In genomic region chr1:161307230-161307768, GRCh38 we compare ENCODE assay signal across 9 cellular contexts. TPM values are rescaled to one million over a fixed set of nuclear protein-coding genes. Genes with fewer than 3 reads are reported as not detected.
DNase-seq lines count a peak whose midpoint lies in the region; ATAC-seq and TF ChIP-seq lines count a peak whose summit lies in the region.
"Had no signal": no experiment of that assay in that cellular context is flagged by ENCODE, and none has a peak within 500 bp of the region (broad histone marks: within the 10 kb centered on the region; RNA-seq: fewer than 3 reads in every experiment).

No MANE protein-coding gene starts in this region.

- peak overlapping the region; percentile 30 for H3K27ac Mint-ChIP-seq in activated T-helper 1 cell treated with anti-CD3 and anti-CD28 coated beads, Interleukin-12 subunit alpha, Interleukin-12 subunit beta, Interleukin-2, Interleukin-4 antibody, amounts not matched to agents 30 ng/mL and 10 ng/mL and 1 ng/mL, durations not matched to agents 14 hours and 24 hours and 36 hours

- H3K27me3 ChIP-seq in BLaER1, result no peaks in the 10 kb centered on the region
- H3K27me3 ChIP-seq in liver (ENCODE audit: control insufficient read depth in 4 of 4, insufficient read depth in 4 of 4, low read length in 3 of 4), result no peaks in the 10 kb centered on the region

- H3K4me1 Mint-ChIP-seq in activated T-helper 1 cell treated with anti-CD3 and anti-CD28 coated beads, Interleukin-12 subunit alpha, Interleukin-12 subunit beta, Interleukin-2, Interleukin-4 antibody, amounts not matched to agents 30 ng/mL and 10 ng/mL and 1 ng/mL, durations not matched to agents 14 hours and 24 hours and 36 hours (ENCODE audit: low read depth), result peaks cover 52% of the 10 kb centered on the region

- no peaks in the 10 kb centered on the region; the same call in 1 of the 2 replicates for H4K20me1 ChIP-seq in BLaER1

- no peaks in the 10 kb centered on the region for H3K9me3 Mint-ChIP-seq in activated T-helper 1 cell treated with anti-CD3 and anti-CD28 coated beads, Interleukin-12 subunit alpha, Interleukin-12 subunit beta, Interleukin-2, Interleukin-4 antibody, amounts not matched to agents 30 ng/mL and 10 ng/mL and 1 ng/mL, durations not matched to agents 14 hours and 24 hours and 36 hours

- peaks cover 56% of the 10 kb centered on the region for H3K4me1 ChIP-seq in BLaER1
- peaks cover 7 to 19% (median 12%) of the 10 kb centered on the region in 4 donors for H3K4me1 ChIP-seq in liver (ENCODE audit: control insufficient read depth in 4 of 4, insufficient read depth in 4 of 4, low read length in 3 of 4)

- DNase-seq in HCEC 1CT (peak; percentile 54), iPS-NIHi11 (ENCODE audit: low spot score) (no peak), H4 (ENCODE audit: low spot score) (no peak)
- no peak for DNase-seq in activated T-helper 1 cell treated with anti-CD3 and anti-CD28 coated beads, Interleukin-12 subunit alpha, Interleukin-12 subunit beta, Interleukin-2, Interleukin-4 antibody, amounts not matched to agents 30 ng/mL and 10 ng/mL and 1 ng/mL, durations not matched to agents 14 hours and 24 hours and 36 hours (ENCODE audit: low spot score)

- ATAC-seq in GM21723 (IDR thresholded peaks at IDR 0.05; ENCODE audit: unreplicated experiment) (no peak), HG02759 (IDR thresholded peaks at IDR 0.05; ENCODE audit: unreplicated experiment) (no peak)
- ATAC-seq: mucosa of descending colon had no signal

- H3K4me3 ChIP-seq in BLaER1, result no peak overlapping the region
- peak overlapping the region in 1 of 3 donors; percentile 11 for H3K4me3 ChIP-seq in liver (ENCODE audit: low read depth in 1 of 3, low read length in 3 of 3)
- H3K4me3 ChIP-seq: mucosa of descending colon had no signal

- WGBS in liver, result 90% methylated on average over 7 of the region's 7 CpGs

- no peak for TF ChIP-seq RAD21 in liver (IDR thresholded peaks at IDR 0.05)

- peak overlapping the region; percentile 84; the same call in 1 of the 2 replicates for H3K27ac ChIP-seq in BLaER1
- H3K27ac ChIP-seq in liver (ENCODE audit: low read depth in 1 of 2, low read length in 2 of 2), result peak overlapping the region; percentile 33 to 55

- H3K27me3 Mint-ChIP-seq in activated T-helper 1 cell treated with anti-CD3 and anti-CD28 coated beads, Interleukin-12 subunit alpha, Interleukin-12 subunit beta, Interleukin-2, Interleukin-4 antibody, amounts not matched to agents 30 ng/mL and 10 ng/mL and 1 ng/mL, durations not matched to agents 14 hours and 24 hours and 36 hours (ENCODE audit: insufficient read depth), result peaks cover 2% of the 10 kb centered on the region

- H3K9ac ChIP-seq in BLaER1, result no peak overlapping the region
- H3K9ac ChIP-seq in liver (ENCODE audit: low read depth in 1 of 2, low read length in 2 of 2), result no peak overlapping the region

- no peak for TF ChIP-seq CTCF in liver (IDR thresholded peaks at IDR 0.05; ENCODE audit: low read depth, low read length, missing input control)

- H3K9me3 ChIP-seq in BLaER1, result no peaks in the 10 kb centered on the region
- no peaks in the 10 kb centered on the region for H3K9me3 ChIP-seq in liver (ENCODE audit: control insufficient read depth in 4 of 4, low read length in 3 of 4)
- H3K9me3 ChIP-seq: mucosa of descending colon had no signal

- peaks cover 3% of the 10 kb centered on the region for H3K36me3 Mint-ChIP-seq in activated T-helper 1 cell treated with anti-CD3 and anti-CD28 coated beads, Interleukin-12 subunit alpha, Interleukin-12 subunit beta, Interleukin-2, Interleukin-4 antibody, amounts not matched to agents 30 ng/mL and 10 ng/mL and 1 ng/mL, durations not matched to agents 14 hours and 24 hours and 36 hours (ENCODE audit: low read depth)

- peak overlapping the region; percentile 93 for H3K4me2 ChIP-seq in BLaER1

- no peaks in the 10 kb centered on the region for H3K36me3 ChIP-seq in BLaER1
- H3K36me3 ChIP-seq in liver (ENCODE audit: control insufficient read depth in 4 of 4, insufficient read depth in 3 of 4, low read depth in 1 of 4, low read length in 3 of 4), result no peaks in the 10 kb centered on the region

- peak overlapping the region; percentile 19 for H3K4me3 Mint-ChIP-seq in activated T-helper 1 cell treated with anti-CD3 and anti-CD28 coated beads, Interleukin-12 subunit alpha, Interleukin-12 subunit beta, Interleukin-2, Interleukin-4 antibody, amounts not matched to agents 30 ng/mL and 10 ng/mL and 1 ng/mL, durations not matched to agents 14 hours and 24 hours and 36 hours

- intact Hi-C loops in activated T-helper 1 cell treated with anti-CD3 and anti-CD28 coated beads, Interleukin-12 subunit alpha, Interleukin-12 subunit beta, Interleukin-2, Interleukin-4 antibody, amounts not matched to agents 30 ng/mL and 10 ng/mL and 1 ng/mL, durations not matched to agents 14 hours and 24 hours and 36 hours (cut with micrococcal nuclease), result loop anchor here (2.0 kb wide), 1 partner anchor 124 kb away; no protein-coding TSS in a partner anchor

TF ChIP-seq in liver, 16 proteins besides CTCF, POLR2A, EP300 and RAD21:
- TF ChIP-seq GABPA (IDR thresholded peaks at IDR 0.05 in 1 of 2, conservative IDR thresholded peaks at IDR 0.05 in 1 of 2) (peak in 1 of 2 donors; percentile 35), FOXA1 (IDR thresholded peaks at IDR 0.05) (no peak)

RNA-seq across cellular contexts. Expression of gene MPZ, which starts 2.5 kb away (rescaled TPM):
- 3.0 and 4.0 TPM in 2 replicates for total RNA-seq in activated T-helper 1 cell treated with anti-CD3 and anti-CD28 coated beads, Interleukin-12 subunit alpha, Interleukin-12 subunit beta, Interleukin-2, Interleukin-4 antibody, amounts not matched to agents 30 ng/mL and 10 ng/mL and 1 ng/mL, durations not matched to agents 14 hours and 24 hours and 36 hours
- 1 to 10 TPM in 1 of 2 donors, under 1 TPM in 1; 0.37 to 1.0 TPM for total RNA-seq in liver
- 1 to 10 TPM in 1 of 2 donors, under 1 TPM in 1; 0.97 to 7.4 TPM for polyA plus RNA-seq in liver
- total RNA-seq in H4 (2014; rRNA removed; shearing (Covaris generic)), result 0.27 and 0.39 TPM in 2 replicates

RNA-seq across cellular contexts. Expression of gene SDHC, which starts 6.9 kb away (rescaled TPM):
- total RNA-seq in activated T-helper 1 cell treated with anti-CD3 and anti-CD28 coated beads, Interleukin-12 subunit alpha, Interleukin-12 subunit beta, Interleukin-2, Interleukin-4 antibody, amounts not matched to agents 30 ng/mL and 10 ng/mL and 1 ng/mL, durations not matched to agents 14 hours and 24 hours and 36 hours, result 157 and 162 TPM in 2 replicates
- 100 to 1,000 TPM in 1 of 2 donors, 10 to 100 TPM in 1; 44.3 to 116 TPM for total RNA-seq in liver
- 100 to 1,000 TPM in 1 of 2 donors, 10 to 100 TPM in 1; 77.7 to 247 TPM for polyA plus RNA-seq in liver
- total RNA-seq in H4 (2014; rRNA removed; shearing (Covaris generic)), result 33.2 and 42.6 TPM in 2 replicates

RNA-seq across cellular contexts. Expression of gene PCP4L1, which starts 48.8 kb away (rescaled TPM):
- 0.20 TPM in 1 of 2 replicates, not detected in the other for total RNA-seq in activated T-helper 1 cell treated with anti-CD3 and anti-CD28 coated beads, Interleukin-12 subunit alpha, Interleukin-12 subunit beta, Interleukin-2, Interleukin-4 antibody, amounts not matched to agents 30 ng/mL and 10 ng/mL and 1 ng/mL, durations not matched to agents 14 hours and 24 hours and 36 hours
- total RNA-seq in liver, result 1 to 10 TPM; 5.9 to 8.7 TPM
- 1 to 10 TPM; 1.1 to 4.1 TPM for polyA plus RNA-seq in liver
- total RNA-seq in H4 (2014; rRNA removed; shearing (Covaris generic)), result not detected in 2 replicates
